Comparison of ENCODE assay signal across 20 cellular contexts in the genomic region with DNA sequence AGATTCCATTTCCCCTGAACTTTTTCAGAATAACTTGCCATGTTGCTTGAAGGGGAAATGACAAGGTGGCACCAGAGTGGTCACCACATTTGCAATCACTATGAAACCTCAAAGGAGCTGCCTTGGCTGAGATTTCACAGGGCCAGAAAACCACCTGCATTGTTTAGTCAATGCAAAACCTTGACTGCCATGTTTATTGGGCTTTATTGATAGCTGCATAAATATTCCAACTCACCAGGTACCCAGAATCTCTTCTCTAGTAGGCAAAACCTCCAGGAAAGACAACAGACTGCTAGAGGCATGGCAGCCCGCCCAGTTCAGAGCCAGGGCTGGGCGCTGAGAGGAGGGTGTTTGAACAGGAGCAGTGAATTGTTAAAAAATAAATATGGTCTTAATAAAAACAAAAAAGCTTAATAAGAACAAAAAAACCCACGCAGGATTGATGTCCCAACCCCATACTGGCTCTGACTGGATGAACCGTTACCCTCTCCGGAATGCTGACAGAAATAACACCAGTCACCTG.
"Had no signal": no experiment of that assay in that cellular context is flagged by ENCODE, and none has a peak within 500 bp of the region (broad histone marks: within the 10 kb centered on the region; RNA-seq: fewer than 3 reads in every experiment).

No MANE protein-coding gene starts in this region.

- H3K36me3 ChIP-seq: left ventricle myocardium inferior, pancreas, tibial artery, uterus had no signal

- H3K27ac Mint-ChIP-seq: endodermal cell, immature natural killer cell, nephron, progenitor cell of endocrine pancreas had no signal

- H3K4me3 ChIP-seq: left ventricle myocardium inferior, lung, pancreas, suprapubic skin, tibial artery, upper lobe of left lung, uterus had no signal

- H3K27ac ChIP-seq: foreskin keratinocyte, left ventricle myocardium inferior, pancreas, suprapubic skin, tibial artery, upper lobe of left lung, uterus had no signal

- H3K27me3 Mint-ChIP-seq: naive B cell, progenitor cell of endocrine pancreas had no signal

- H3K9me3 Mint-ChIP-seq: endodermal cell, immature natural killer cell, naive B cell had no signal

- ATAC-seq: foreskin keratinocyte, pancreas, right cardiac atrium had no signal

- H3K4me1 ChIP-seq: foreskin keratinocyte, left ventricle myocardium inferior, pancreas, suprapubic skin, tibial artery, uterus had no signal

- H3K4me3 Mint-ChIP-seq: endodermal cell, immature natural killer cell, naive B cell, nephron had no signal

- DNase-seq: effector CD4-positive, alpha-beta T cell; endodermal cell; erythroblast; foreskin keratinocyte; immature natural killer cell; left ventricle myocardium inferior; mesenchymal stem cell; naive B cell; occipital lobe; pancreas; right cardiac atrium; stimulated activated CD4-positive, alpha-beta T cell treated with anti-CD3 and anti-CD28 coated beads, Interleukin-12 subunit alpha, Interleukin-12 subunit beta, amount 100 ng/mL, for 4 hours; stimulated activated naive CD4-positive, alpha-beta T cell treated with Interleukin-2 at 50 U/mL for 16 hours; tibial artery; uterus had no signal

- H3K27me3 ChIP-seq: foreskin keratinocyte, pancreas, suprapubic skin, tibial artery, upper lobe of left lung, uterus had no signal

- H3K9me3 ChIP-seq: left ventricle myocardium inferior, pancreas, suprapubic skin, tibial artery, upper lobe of left lung, uterus had no signal
